17 cellular contexts compared by ENCODE assay signal in the genomic region with DNA sequence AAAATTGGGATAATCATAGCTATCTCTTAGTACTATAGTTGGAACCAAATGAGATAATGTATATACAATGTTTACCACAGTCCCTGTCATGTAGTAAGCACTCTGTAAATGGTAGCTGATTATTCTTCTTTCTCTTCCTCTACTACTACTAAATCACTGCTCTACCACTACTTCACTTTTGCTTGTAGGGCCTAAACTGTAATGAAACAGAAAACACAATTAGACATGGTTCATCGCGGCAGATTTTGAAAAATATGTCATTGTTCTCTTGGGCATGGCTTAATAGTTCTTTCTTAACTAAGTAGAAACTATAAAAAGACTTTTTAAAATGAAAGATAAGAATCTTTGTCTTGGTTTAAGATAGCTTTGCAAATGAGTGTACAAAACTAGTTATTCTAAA. TPM values are rescaled to one million over a fixed set of nuclear protein-coding genes. Genes with fewer than 3 reads are reported as not detected.
DNase-seq lines count a peak whose midpoint lies in the region; ATAC-seq and TF ChIP-seq lines count a peak whose summit lies in the region.
"Had no signal": no experiment of that assay in that cellular context is flagged by ENCODE, and none has a peak within 500 bp of the region (broad histone marks: within the 10 kb centered on the region; RNA-seq: fewer than 3 reads in every experiment).

No MANE protein-coding gene starts in this region.

- no peak overlapping the region for H2AFZ ChIP-seq in OCI-LY1 (ENCODE audit: low read length)

- H4K20me1 ChIP-seq in OCI-LY1 (ENCODE audit: insufficient read depth, low read length), result no peaks in the 10 kb centered on the region

- intact Hi-C loops in cardiac septum (cut with DNase I), result no loop called here

- no peaks in the 10 kb centered on the region for H3K9me2 ChIP-seq in OCI-LY1 (ENCODE audit: low read depth, low read length)

- no peaks in the 10 kb centered on the region for H3K9me3 ChIP-seq in OCI-LY1 (ENCODE audit: low read length)
- H3K9me3 ChIP-seq: HAP-1 had no signal

- DNase-seq in GM13977 (ENCODE audit: low spot score) (peak; percentile 14), foreskin melanocyte (peak; percentile 71), cardiac septum (ENCODE audit: low spot score) (no peak), brain microvascular endothelial cell (no peak), activated gamma-delta T cell treated with Interleukin-2 at 50 U/mL for 16 hours (no peak)
- DNase-seq: CD8-positive, alpha-beta T cell; DMS 273 treated with DMSO at 0.1 percent for 48 hours; EL; NCI-H1092; NCI-H2107; NCI-H345; NCI-H774; T-helper 9 cell had no signal

- H3K4me1 ChIP-seq in OCI-LY1 (ENCODE audit: insufficient read depth, low read length, severe bottlenecking), result peaks cover 63% of the 10 kb centered on the region

- in situ Hi-C loops in GM13977 (cut with MboI; ENCODE audit: low pct_unique_long_range_greater_than_20kb, low sequenced_read_pairs, unreplicated experiment), result no loop called here
- in situ Hi-C loops in brain microvascular endothelial cell (cut with HindIII; ENCODE audit: low pct_ligation_motif_present, low sequenced_read_pairs), result no loop called here

- H3K27ac ChIP-seq in OCI-LY1 (ENCODE audit: low read depth, low read length, poor library complexity, severe bottlenecking) (peak overlapping the region; percentile 97), brain microvascular endothelial cell (no peak overlapping the region)

- H3K4me2 ChIP-seq in OCI-LY1 (ENCODE audit: low read length), result peak overlapping the region; percentile 58

- peak; percentile 48 for ATAC-seq in GM19468 (IDR thresholded peaks at IDR 0.05; ENCODE audit: extremely low read depth, unreplicated experiment)
- ATAC-seq: CD8-positive, alpha-beta T cell; K562 had no signal

- no peak for TF ChIP-seq CTCF in GM13977 (IDR thresholded peaks at IDR 0.05; ENCODE audit: extremely low read depth, insufficient read depth, missing control alignments)
- TF ChIP-seq CTCF in OCI-LY1 (IDR thresholded peaks at IDR 0.05; ENCODE audit: low read length), result no peak
- no peak for TF ChIP-seq CTCF in brain microvascular endothelial cell (IDR thresholded peaks at IDR 0.05; ENCODE audit: low read depth, low read length, missing control alignments)

- H3K27me3 ChIP-seq in OCI-LY1 (ENCODE audit: insufficient read depth, low read length) (no peaks in the 10 kb centered on the region), brain microvascular endothelial cell (replicated peaks) (no peaks in the 10 kb centered on the region)

- H3K79me2 ChIP-seq in OCI-LY1 (ENCODE audit: insufficient read depth, low read length), result no peaks in the 10 kb centered on the region

- H3K36me3 ChIP-seq in OCI-LY1 (ENCODE audit: insufficient read depth, low read length) (peaks cover 51% of the 10 kb centered on the region), brain microvascular endothelial cell (replicated peaks) (peaks cover 4% of the 10 kb centered on the region)

- H3K4me3 ChIP-seq in OCI-LY1 (ENCODE audit: low read depth, low read length, poor library complexity, severe bottlenecking), result peak overlapping the region; percentile 25
- H3K4me3 ChIP-seq in brain microvascular endothelial cell (ENCODE audit: low read depth, low read length), result no peak overlapping the region
- H3K4me3 ChIP-seq: HAP-1, K562 had no signal

- H3K9ac ChIP-seq in OCI-LY1 (ENCODE audit: low read length), result no peak overlapping the region; the same call in 1 of the 2 replicates

- H3F3A ChIP-seq in OCI-LY1 (ENCODE audit: insufficient read depth, low read length), result no peaks in the 10 kb centered on the region

RNA-seq across cellular contexts. Expression of gene R3HCC1L, which starts 34.9 kb away (rescaled TPM):
- 6.8 TPM for total RNA-seq in cardiac septum

Comparison
In these comparisons a context has a peak if more than half of its experiments do, and no peak if none do; other contexts are left out.
1. DNase-seq: peak in GM13977 (single experiment) and foreskin melanocyte (single experiment); none in cardiac septum (single experiment), brain microvascular endothelial cell (single experiment) and activated gamma-delta T cell treated with Interleukin-2 at 50 U/mL for 16 hours (single experiment).